9 cellular contexts compared by ENCODE assay signal in genomic region chr19:41299046-41299754, GRCh38. TPM values are rescaled to one million over a fixed set of nuclear protein-coding genes. Genes with fewer than 3 reads are reported as not detected.
A peak's percentile ranks its signal among the peaks of the same experiment; 100 is the strongest.
DNase-seq lines count a peak whose midpoint lies in the region; ATAC-seq and TF ChIP-seq lines count a peak whose summit lies in the region.
"Had no signal": no experiment of that assay in that cellular context is flagged by ENCODE, and none has a peak within 500 bp of the region (broad histone marks: within the 10 kb centered on the region; RNA-seq: fewer than 3 reads in every experiment).

No MANE protein-coding gene starts in this region.

- H3K4me3 ChIP-seq in CD4-positive, alpha-beta memory T cell (ENCODE audit: low read length in 2 of 2): peak overlapping the region in 1 of 2 donors; percentile 6
- H3K4me3 ChIP-seq in gastroesophageal sphincter (no peak overlapping the region), rectal smooth muscle tissue (ENCODE audit: low read length) (no peak overlapping the region), mammary epithelial cell (replicated peaks in 1 of 3; ENCODE audit: insufficient read depth in 1 of 3, low read depth in 2 of 3, low read length in 3 of 3) (no peak overlapping the region)
- H3K4me3 ChIP-seq: MG63 had no signal

- peaks cover 71% of the 10 kb centered on the region for H3K36me3 ChIP-seq in CD4-positive, alpha-beta memory T cell (ENCODE audit: insufficient read depth, low read length)
- H3K36me3 ChIP-seq in gastroesophageal sphincter: peaks cover 0 to 80% of the 10 kb centered on the region in 2 donors
- H3K36me3 ChIP-seq in rectal smooth muscle tissue (ENCODE audit: control insufficient read depth, insufficient read depth, low read length): peaks cover 41% of the 10 kb centered on the region
- H3K36me3 ChIP-seq in mammary epithelial cell (ENCODE audit: insufficient read depth, low read length): peaks cover 47% of the 10 kb centered on the region

- no peaks in the 10 kb centered on the region for H3K27me3 Mint-ChIP-seq in CD4-positive, alpha-beta memory T cell
- H3K27me3 Mint-ChIP-seq in T-helper 17 cell: no peaks in the 10 kb centered on the region

- peak overlapping the region; percentile 76 for H3K27ac ChIP-seq in CD4-positive, alpha-beta memory T cell (ENCODE audit: low read depth, low read length)
- peak overlapping the region; percentile 24 to 82 (median 79) for H3K27ac ChIP-seq in gastroesophageal sphincter
- H3K27ac ChIP-seq in rectal smooth muscle tissue (ENCODE audit: low read depth, low read length): peak overlapping the region; percentile 83
- H3K27ac ChIP-seq in mammary epithelial cell (ENCODE audit: insufficient read depth, low read depth, low read length): no peak overlapping the region

- peaks cover 92% of the 10 kb centered on the region for H3K4me1 ChIP-seq in CD4-positive, alpha-beta memory T cell (ENCODE audit: insufficient read depth, low read length)
- peaks cover 9 to 63% (median 39%) of the 10 kb centered on the region in 3 donors for H3K4me1 ChIP-seq in gastroesophageal sphincter
- H3K4me1 ChIP-seq in rectal smooth muscle tissue (ENCODE audit: control insufficient read depth, insufficient read depth, low read length): peaks cover 36% of the 10 kb centered on the region
- peaks cover 10% of the 10 kb centered on the region for H3K4me1 ChIP-seq in mammary epithelial cell (ENCODE audit: insufficient read depth, low read length)

- peak overlapping the region in 7 of 8 donors; percentile 14 to 85 (median 42) for H3K4me3 Mint-ChIP-seq in CD4-positive, alpha-beta memory T cell
- peak overlapping the region; percentile 63 for H3K4me3 Mint-ChIP-seq in T-helper 17 cell

- peaks cover 24% of the 10 kb centered on the region for H3K79me2 ChIP-seq in mammary epithelial cell (ENCODE audit: insufficient read depth, low read length)

- H3K36me3 Mint-ChIP-seq in CD4-positive, alpha-beta memory T cell: peaks cover 71 to 99% of the 10 kb centered on the region in 2 donors
- H3K36me3 Mint-ChIP-seq in T-helper 17 cell (ENCODE audit: low read depth): peaks cover 15% of the 10 kb centered on the region

- H3K9me3 Mint-ChIP-seq in CD4-positive, alpha-beta memory T cell: peaks cover 0 to 4% (median 0%) of the 10 kb centered on the region in 8 donors

- WGBS in gastroesophageal sphincter (ENCODE audit: low coverage in 1 of 2), 2 donors: 21 to 36% methylated on average over 6 to 10 of the region's 10 CpGs
- 39% methylated on average over 9 of the region's 10 CpGs for WGBS in mammary epithelial cell (ENCODE audit: low coverage, missing lambda C conversion rate)

- no peak for ATAC-seq in T-helper 17 cell
- ATAC-seq in gastroesophageal sphincter: peak; percentile 25

- H3K27me3 ChIP-seq in CD4-positive, alpha-beta memory T cell (ENCODE audit: insufficient read depth, low read length): no peaks in the 10 kb centered on the region
- H3K27me3 ChIP-seq in gastroesophageal sphincter (no peaks in the 10 kb centered on the region), rectal smooth muscle tissue (ENCODE audit: control insufficient read depth, insufficient read depth, low read length) (no peaks in the 10 kb centered on the region), mammary epithelial cell (ENCODE audit: insufficient read depth, low read length) (no peaks in the 10 kb centered on the region)
- H3K27me3 ChIP-seq: MG63 had no signal

- no peak for TF ChIP-seq CTCF in gastroesophageal sphincter (IDR thresholded peaks at IDR 0.05)
- no peak for TF ChIP-seq CTCF in mammary epithelial cell (conservative IDR thresholded peaks at IDR 0.05 in 1 of 2, IDR thresholded peaks at IDR 0.05 in 1 of 2; ENCODE audit: extremely low read depth in 1 of 2, insufficient read depth in 1 of 2, low read depth in 1 of 2, low read length in 2 of 2)

- in situ Hi-C loops in mammary epithelial cell (cut with MboI; ENCODE audit: low sequenced_read_pairs in 2 of 2): no loop called here

- no peak for DNase-seq in CD4-positive, alpha-beta memory T cell
- DNase-seq in T-helper 17 cell: no peak
- no peak for DNase-seq in cerebellum (ENCODE audit: low spot score)
- DNase-seq in DMS53 treated with DMSO at 0.1 percent for 48 hours (lab: John Stamatoyannopoulos, UW; ENCODE audit: unreplicated experiment): no peak
- no peak for DNase-seq in NCI-H2107 (lab: John Stamatoyannopoulos, UW)
- DNase-seq in mammary epithelial cell: no peak
- DNase-seq: MG63 had no signal

- no peak for TF ChIP-seq EP300 in gastroesophageal sphincter (IDR thresholded peaks at IDR 0.05)

- H3K9me3 ChIP-seq in CD4-positive, alpha-beta memory T cell (ENCODE audit: control insufficient read depth in 1 of 2, low read length in 2 of 2): no peaks in the 10 kb centered on the region
- no peaks in the 10 kb centered on the region for H3K9me3 ChIP-seq in T-helper 17 cell (ENCODE audit: control insufficient read depth, low read length, poor library complexity, severe bottlenecking)
- no peaks in the 10 kb centered on the region for H3K9me3 ChIP-seq in gastroesophageal sphincter
- H3K9me3 ChIP-seq in mammary epithelial cell (replicated peaks; ENCODE audit: insufficient read depth, low read length): no peaks in the 10 kb centered on the region
- H3K9me3 ChIP-seq: MG63 had no signal

- dilution Hi-C loops in mammary epithelial cell (cut with HindIII; ENCODE audit: low sequenced_read_pairs): loop anchor here (5.0 kb wide), 1 partner anchor 58 kb away; no protein-coding TSS in a partner anchor

- POLR2A ChIA-PET in CD4-positive, alpha-beta memory T cell (lab: Charles Lee; ENCODE audit: partially characterized antibody): interaction anchor here (0.8 to 26.9 kb wide), 7 partner anchors 9 to 140 kb away, joined by 3 to 711 read pairs (median 16); partner anchors contain the start of genes CCDC97, DMAC2, HNRNPUL1 and TGFB1

- H3K27ac Mint-ChIP-seq in CD4-positive, alpha-beta memory T cell: peak overlapping the region; percentile 95 to 100 (median 99)
- peak overlapping the region; percentile 100 for H3K27ac Mint-ChIP-seq in T-helper 17 cell

- CTCF ChIA-PET in CD4-positive, alpha-beta memory T cell (lab: Charles Lee; ENCODE audit: partially characterized antibody): interaction anchor here (1.0 to 12.4 kb wide), 6 partner anchors 8 to 95 kb away, joined by 3 to 165 read pairs (median 6); partner anchors contain the start of gene HNRNPUL1
- CTCF ChIA-PET in mammary epithelial cell (lab: Charles Lee; ENCODE audit: low non-redundant PET): no interaction called here

- intact Hi-C loops in CD4-positive, alpha-beta memory T cell (cut with micrococcal nuclease): no loop called here
- intact Hi-C loops in mammary epithelial cell (cut with micrococcal nuclease): no loop called here

- H4K20me1 ChIP-seq in mammary epithelial cell (ENCODE audit: insufficient read depth, low read length): no peaks in the 10 kb centered on the region

- TF ChIP-seq POLR2A in gastroesophageal sphincter (IDR thresholded peaks at IDR 0.05): no peak

- H3K4me2 ChIP-seq in mammary epithelial cell (ENCODE audit: insufficient read depth, low read depth, low read length): no peak overlapping the region

- H3K9ac ChIP-seq in rectal smooth muscle tissue (ENCODE audit: low read length): no peak overlapping the region
- H3K9ac ChIP-seq in mammary epithelial cell (ENCODE audit: insufficient read depth, low read length): no peak overlapping the region

- H2AFZ ChIP-seq in mammary epithelial cell (ENCODE audit: low read depth, low read length): no peak overlapping the region

- BruUV-seq in mammary epithelial cell (replicated peaks; lab: Mats Ljungman, UMichigan): no TSS peak

- H3K4me1 Mint-ChIP-seq in CD4-positive, alpha-beta memory T cell: peaks cover 76 to 99% (median 86%) of the 10 kb centered on the region in 4 donors
- peaks cover 78% of the 10 kb centered on the region for H3K4me1 Mint-ChIP-seq in T-helper 17 cell

RNA-seq across cellular contexts. Expression of gene CCDC97, which starts 10.8 kb away (rescaled TPM):
- 10 to 100 TPM; 56.4 to 61.4 TPM for total RNA-seq in CD4-positive, alpha-beta memory T cell
- 10 to 100 TPM; 23.2 to 32.3 TPM for polyA plus RNA-seq in CD4-positive, alpha-beta memory T cell
- 10 to 100 TPM; 34.7 to 35.4 TPM for total RNA-seq in T-helper 17 cell
- 10 to 100 TPM; 11.6 to 18.9 (median 15.9) TPM for total RNA-seq in gastroesophageal sphincter
- total RNA-seq in cerebellum: 8.3 TPM
- 10 to 100 TPM; 10.8 to 24.8 TPM for total RNA-seq in mammary epithelial cell
- 9.5 TPM for polyA plus RNA-seq in mammary epithelial cell
- 34.4 TPM for polyA minus RNA-seq in mammary epithelial cell

RNA-seq across cellular contexts. Expression of gene HNRNPUL1, which starts 35.0 kb away (rescaled TPM):
- 100 to 1,000 TPM; 300 TPM for total RNA-seq in CD4-positive, alpha-beta memory T cell
- 100 to 1,000 TPM in 1 of 2 donors, 10 to 100 TPM in 1; 37.8 to 110 TPM for polyA plus RNA-seq in CD4-positive, alpha-beta memory T cell
- total RNA-seq in T-helper 17 cell (100 to 1,000 TPM; 316 to 329 TPM), gastroesophageal sphincter (100 to 1,000 TPM; 142 to 204 (median 160) TPM), cerebellum (77.0 TPM), mammary epithelial cell (100 to 1,000 TPM in 1 of 2 donors, 10 to 100 TPM in 1; 80.7 to 175 TPM)
- 38.8 TPM for polyA plus RNA-seq in mammary epithelial cell
- 148 TPM for polyA minus RNA-seq in mammary epithelial cell

RNA-seq across cellular contexts. Expression of gene TGFB1, which starts 54.5 kb away (rescaled TPM):
- 100 to 1,000 TPM; 136 to 143 TPM for total RNA-seq in CD4-positive, alpha-beta memory T cell
- 10 to 100 TPM; 28.1 to 83.7 TPM for polyA plus RNA-seq in CD4-positive, alpha-beta memory T cell
- 100 to 1,000 TPM; 408 to 431 TPM for total RNA-seq in T-helper 17 cell
- 10 to 100 TPM; 12.9 to 39.3 (median 22.1) TPM for total RNA-seq in gastroesophageal sphincter
- total RNA-seq in cerebellum: 1.7 TPM
- total RNA-seq in mammary epithelial cell: 10 to 100 TPM in 1 of 2 donors, 1 to 10 TPM in 1; 9.8 to 84.1 TPM
- 9.8 TPM for polyA plus RNA-seq in mammary epithelial cell
- 52.0 TPM for polyA minus RNA-seq in mammary epithelial cell
